In genomic region chr5:93717162-93717561, GRCh38 we compare ENCODE assay signal across 11 cellular contexts. TPM values are rescaled to one million over a fixed set of nuclear protein-coding genes. Genes with fewer than 3 reads are reported as not detected.
DNase-seq lines count a peak whose midpoint lies in the region; ATAC-seq, FAIRE-seq and TF ChIP-seq lines count a peak whose summit lies in the region.
"Had no signal": no experiment of that assay in that cellular context is flagged by ENCODE, and none has a peak within 500 bp of the region (broad histone marks: within the 10 kb centered on the region; RNA-seq: fewer than 3 reads in every experiment).

No MANE protein-coding gene starts in this region.

- WGBS in pancreas, 2 donors, result 45 to 54% methylated on average over 4 of the region's 4 CpGs

- H3K4me1 ChIP-seq in pancreas, result peaks cover 0 to 3% (median 0%) of the 10 kb centered on the region in 3 donors

- TF ChIP-seq CTCF in epithelial cell of proximal tubule (conservative IDR thresholded peaks at IDR 0.05; ENCODE audit: low read depth, low read length) (no peak), pancreas (IDR thresholded peaks at IDR 0.05) (no peak)

- no peaks in the 10 kb centered on the region for H3K4me1 Mint-ChIP-seq in stimulated activated naive CD8-positive, alpha-beta T cell treated with anti-CD3 and anti-CD28 coated beads, Interleukin-15, amount 100 ng/mL, for 72 hours

- H3K27ac ChIP-seq in pancreas, result no peak overlapping the region

- no peak overlapping the region for H3K27ac Mint-ChIP-seq in stimulated activated naive CD8-positive, alpha-beta T cell treated with anti-CD3 and anti-CD28 coated beads, Interleukin-15, amount 100 ng/mL, for 72 hours

- H3K9me3 ChIP-seq in pancreas, result no peaks in the 10 kb centered on the region

- DNase-seq in HT-29 (ENCODE audit: low spot score), result peak; percentile 30
- peak; percentile 32 for DNase-seq in NCI-H510A treated with DMSO at 0.1 percent for 48 hours (lab: John Stamatoyannopoulos, UW)
- DNase-seq in epithelial cell of proximal tubule (ENCODE audit: low read depth), result peak; percentile 71
- DNase-seq in pancreas, result no peak
- DNase-seq in stimulated activated naive CD8-positive, alpha-beta T cell treated with anti-CD3 and anti-CD28 coated beads, Interleukin-15, amount 100 ng/mL, for 72 hours, result no peak
- no peak for DNase-seq in NCI-H187 treated with DMSO at 0.1 percent for 48 hours (lab: John Stamatoyannopoulos, UW)
- no peak for DNase-seq in HUDEP-2 (lab: John Stamatoyannopoulos, UW; ENCODE audit: unreplicated experiment in 76 of 76)
- DNase-seq: activated CD4-positive, alpha-beta T cell treated with anti-CD3 and anti-CD28 coated beads, Interleukin-2, amount 50 U/mL, for 1 hour; caudate nucleus; NCI-H82; stimulated activated naive CD8-positive, alpha-beta T cell treated with anti-CD3 and anti-CD28 coated beads, Interleukin-15, Interleukin-2, amounts not matched to agents 100 U/mL and 50 U/mL, for 24 hours had no signal

- H3K4me3 ChIP-seq in epithelial cell of proximal tubule (ENCODE audit: low read depth, low read length), result no peak overlapping the region
- H3K4me3 ChIP-seq in pancreas, result no peak overlapping the region

- peak; percentile 40 to 72 (median 67) for ATAC-seq in pancreas
- ATAC-seq in stimulated activated naive CD8-positive, alpha-beta T cell treated with anti-CD3 and anti-CD28 coated beads, Interleukin-15, amount 100 ng/mL, for 72 hours, result no peak
- ATAC-seq: stimulated activated naive CD8-positive, alpha-beta T cell treated with anti-CD3 and anti-CD28 coated beads, Interleukin-15, Interleukin-2, amounts not matched to agents 100 U/mL and 50 U/mL, for 24 hours had no signal

- no peak overlapping the region for H3K4me3 Mint-ChIP-seq in stimulated activated naive CD8-positive, alpha-beta T cell treated with anti-CD3 and anti-CD28 coated beads, Interleukin-15, amount 100 ng/mL, for 72 hours

- intact Hi-C loops in pancreas (cut with DNase I), result no loop called here

- H3K27me3 Mint-ChIP-seq in stimulated activated naive CD8-positive, alpha-beta T cell treated with anti-CD3 and anti-CD28 coated beads, Interleukin-15, amount 100 ng/mL, for 72 hours, result no peaks in the 10 kb centered on the region

- no peak for FAIRE-seq in pancreas (lab: Jason Lieb, UNC)

- H3K9me3 Mint-ChIP-seq in stimulated activated naive CD8-positive, alpha-beta T cell treated with anti-CD3 and anti-CD28 coated beads, Interleukin-15, amount 100 ng/mL, for 72 hours, result no peaks in the 10 kb centered on the region

- no peaks in the 10 kb centered on the region for H3K36me3 ChIP-seq in pancreas

- no peaks in the 10 kb centered on the region for H3K27me3 ChIP-seq in pancreas

RNA-seq across cellular contexts. Expression of gene POU5F2, which starts 24.2 kb away (rescaled TPM):
- 0.13 and 0.64 TPM in 2 replicates for total RNA-seq in HT-29 (2014; rRNA removed; shearing (Covaris generic))
- total RNA-seq in epithelial cell of proximal tubule, result 0.07 and 0.12 TPM in 2 replicates
- total RNA-seq in pancreas, result 1 to 10 TPM in 1 of 6 donors, under 1 TPM in 5; 0.38 to 1.2 (median 0.78) TPM
- polyA plus RNA-seq in pancreas, result under 1 TPM; 0.05 to 0.46 TPM

Comparison
In these comparisons a context has a peak if more than half of its experiments do, and no peak if none do; other contexts are left out.
1. DNase-seq: peak in HT-29 (single experiment), NCI-H510A treated with DMSO at 0.1 percent for 48 hours (single experiment) and epithelial cell of proximal tubule (single experiment); none in pancreas (0 of 6), stimulated activated naive CD8-positive, alpha-beta T cell treated with anti-CD3 and anti-CD28 coated beads, Interleukin-15, amount 100 ng/mL, for 72 hours (0 of 2), NCI-H187 treated with DMSO at 0.1 percent for 48 hours (single experiment) and HUDEP-2 (0 of 76).